ENCODE assay signal across 8 cellular contexts in genomic region chr5:87268970-87269377, GRCh38. TPM values are rescaled to one million over a fixed set of nuclear protein-coding genes. Genes with fewer than 3 reads are reported as not detected.
A peak's percentile ranks its signal among the peaks of the same experiment; 100 is the strongest.
DNase-seq lines count a peak whose midpoint lies in the region; ATAC-seq, FAIRE-seq and TF ChIP-seq lines count a peak whose summit lies in the region.

No MANE protein-coding gene starts in this region.

- CTCF ChIA-PET in K562 (lab: Yijun Ruan, JAX; ENCODE audit: low intra/inter-chr PET ratio), result no interaction called here

- H2AFZ ChIP-seq in K562 (ENCODE audit: low read depth, low read length), result peak overlapping the region; percentile 94

- intact Hi-C loops in cardiac septum (cut with DNase I) (loop anchor here (5.0 kb wide), 1 partner anchor 652 kb away; the partner anchor contains the start of gene COX7C), K562 (cut with micrococcal nuclease) (loop anchor here (10.0 kb wide), 2 partner anchors 126 to 154 kb away; no protein-coding TSS in a partner anchor)

- WGBS in K562 (ENCODE audit: insufficient coverage, low coverage, missing lambda C conversion rate), result 3% methylated on average over 4 of the region's 4 CpGs
- 8 to 16% methylated on average over 4 of the region's 4 CpGs for WGBS in lung, 2 donors
- WGBS in upper lobe of left lung, 2 donors, result 3 to 5% methylated on average over 4 of the region's 4 CpGs

- H3K27me3 ChIP-seq in cardiac muscle cell (no peaks in the 10 kb centered on the region), K562 (ENCODE audit: control insufficient read depth in 2 of 2, insufficient read depth in 2 of 2, low read length in 2 of 2) (no peaks in the 10 kb centered on the region), lung (ENCODE audit: control insufficient read depth, insufficient read depth) (no peaks in the 10 kb centered on the region), upper lobe of left lung (no peaks in the 10 kb centered on the region)

- H3K9me3 ChIP-seq in cardiac muscle cell (ENCODE audit: low read depth) (no peaks in the 10 kb centered on the region), K562 (replicated peaks; ENCODE audit: control insufficient read depth, insufficient read depth, low read depth, low read length) (no peaks in the 10 kb centered on the region), lung (ENCODE audit: control insufficient read depth in 2 of 2, insufficient read depth in 1 of 2, low read length in 1 of 2) (no peaks in the 10 kb centered on the region), upper lobe of left lung (no peaks in the 10 kb centered on the region)

- POLR2A ChIA-PET in K562 (lab: Yijun Ruan, JAX), result interaction anchor here (0.9 to 1.5 kb wide), 6 partner anchors 9 to 58 kb away, joined by 3 to 4 read pairs (median 3); no protein-coding TSS in a partner anchor

- no peaks in the 10 kb centered on the region for H3K36me3 ChIP-seq in cardiac muscle cell
- peaks cover 2% of the 10 kb centered on the region; the same call in 2 of the 3 replicates for H3K36me3 ChIP-seq in K562 (ENCODE audit: control insufficient read depth, insufficient read depth, low read length)
- no peaks in the 10 kb centered on the region for H3K36me3 ChIP-seq in lung (ENCODE audit: control insufficient read depth in 2 of 2, insufficient read depth in 2 of 2, low read length in 2 of 2)
- H3K36me3 ChIP-seq in upper lobe of left lung, result no peaks in the 10 kb centered on the region

- H3K4me3 ChIP-seq in cardiac muscle cell, result peak overlapping the region; percentile 82
- peak overlapping the region; percentile 87 for H3K4me3 ChIP-seq in K562
- H3K4me3 ChIP-seq in lung, result peak overlapping the region; percentile 89
- peak overlapping the region; percentile 68 to 98 (median 85) for H3K4me3 ChIP-seq in upper lobe of left lung

- peaks cover 9% of the 10 kb centered on the region for H3K4me1 ChIP-seq in cardiac muscle cell (ENCODE audit: low read depth)
- H3K4me1 ChIP-seq in K562 (replicated peaks in 1 of 2; ENCODE audit: control insufficient read depth in 2 of 2, insufficient read depth in 2 of 2, low read length in 2 of 2), result peaks cover 6 to 14% of the 10 kb centered on the region in 2 experiments; a peak in 2 of 5 replicates
- peaks cover 0 to 2% of the 10 kb centered on the region in 2 donors for H3K4me1 ChIP-seq in lung (ENCODE audit: control insufficient read depth in 2 of 2, insufficient read depth in 2 of 2, low read length in 2 of 2)
- H3K4me1 ChIP-seq in upper lobe of left lung, result peaks cover 14 to 36% (median 18%) of the 10 kb centered on the region in 4 donors

- FAIRE-seq in K562 (lab: Jason Lieb, UNC), result no peak

- no TSS peak for BruUV-seq in K562 (replicated peaks; lab: Mats Ljungman, UMichigan)

- H3K79me2 ChIP-seq in K562 (ENCODE audit: control insufficient read depth, insufficient read depth, low read length), result peaks cover 48% of the 10 kb centered on the region

- no peak for DNase-seq in cardiac muscle cell (ENCODE audit: low read depth in 1 of 2, low spot score in 1 of 2)
- no peak for DNase-seq in cardiac septum (ENCODE audit: low spot score)
- no peak for DNase-seq in K562 (ENCODE audit: extremely low read depth in 1 of 4, low spot score in 3 of 4)
- no peak for DNase-seq in lung (ENCODE audit: low spot score)
- no peak for DNase-seq in upper lobe of left lung
- no peak for DNase-seq in globus pallidus (ENCODE audit: low spot score)

- no peaks in the 10 kb centered on the region for H4K20me1 ChIP-seq in K562 (replicated peaks; ENCODE audit: control insufficient read depth, insufficient read depth, low read length)

- TF ChIP-seq CTCF in cardiac muscle cell (IDR thresholded peaks at IDR 0.05; ENCODE audit: low read depth, low read length), result no peak
- TF ChIP-seq CTCF in K562 (IDR thresholded peaks at IDR 0.05 in 2 of 3, conservative IDR thresholded peaks at IDR 0.05 in 1 of 3; ENCODE audit: insufficient read depth in 2 of 3, low read depth in 1 of 3, low read length in 3 of 3), result no peak
- TF ChIP-seq CTCF in lung (IDR thresholded peaks at IDR 0.05; ENCODE audit: control extremely low read depth, extremely low read depth), result no peak
- TF ChIP-seq CTCF in upper lobe of left lung (IDR thresholded peaks at IDR 0.05), result no peak

- H3K27ac ChIP-seq in cardiac muscle cell (peak overlapping the region; percentile 84), K562 (ENCODE audit: extremely low read depth, low read depth, low read length) (peak overlapping the region; percentile 88; the same call in 2 of the 3 replicates), lung (ENCODE audit: low read depth in 1 of 2, low read length in 1 of 2) (peak overlapping the region; percentile 92 to 98), upper lobe of left lung (peak overlapping the region; percentile 79 to 98 (median 94))

- no peak for ATAC-seq in K562
- ATAC-seq in lung (ENCODE audit: insufficient read depth, low FRiP score), result no peak
- no peak for ATAC-seq in upper lobe of left lung (ENCODE audit: low FRiP score in 2 of 2)
- no peak for ATAC-seq in HG03342 (IDR thresholded peaks at IDR 0.05; ENCODE audit: unreplicated experiment)
- ATAC-seq in HG02981 (IDR thresholded peaks at IDR 0.05; ENCODE audit: unreplicated experiment), result no peak

- TF ChIP-seq EP300 in K562 (IDR thresholded peaks at IDR 0.05; ENCODE audit: low read length) (no peak), upper lobe of left lung (IDR thresholded peaks at IDR 0.05) (no peak)

- in situ Hi-C loops in K562 (cut with MboI), result no loop called here

- no peaks in the 10 kb centered on the region for H3K9me1 ChIP-seq in K562 (ENCODE audit: control insufficient read depth, insufficient read depth, low read length)

- peak overlapping the region; percentile 97 for H3K4me2 ChIP-seq in K562 (ENCODE audit: insufficient read depth, low read length)

- no peak for TF ChIP-seq RAD21 in K562 (CRISPR knock-in tag; conservative IDR thresholded peaks at IDR 0.05 in 1 of 2, IDR thresholded peaks at IDR 0.05 in 1 of 2)

- TF ChIP-seq POLR2A in K562 (conservative IDR thresholded peaks at IDR 0.05) (no peak), upper lobe of left lung (IDR thresholded peaks at IDR 0.05) (no peak)

- H3K9ac ChIP-seq in K562 (ENCODE audit: insufficient read depth in 1 of 2, low read depth in 2 of 2, low read length in 2 of 2), result peak overlapping the region; percentile 74 to 97

TF ChIP-seq in K562, 482 proteins besides CTCF, POLR2A, EP300 and RAD21 (continues in another document):
- no peak for TF ChIP-seq SMAD4 (CRISPR knock-in tag; conservative IDR thresholded peaks at IDR 0.05)
- no peak for TF ChIP-seq ZNF586 (CRISPR knock-in tag; conservative IDR thresholded peaks at IDR 0.05)
- no peak for TF ChIP-seq TEAD4 (IDR thresholded peaks at IDR 0.05; ENCODE audit: low read length)
- TF ChIP-seq TEAD4 (CRISPR knock-in tag; IDR thresholded peaks at IDR 0.05; ENCODE audit: borderline replicate concordance), result no peak
- TF ChIP-seq ATF6 (CRISPR knock-in tag; IDR thresholded peaks at IDR 0.05), result no peak
- TF ChIP-seq ZNF707 (CRISPR knock-in tag; conservative IDR thresholded peaks at IDR 0.05), result no peak
- no peak for TF ChIP-seq HSF4 (CRISPR knock-in tag; IDR thresholded peaks at IDR 0.05; ENCODE audit: borderline replicate concordance)
- TF ChIP-seq MXI1 (IDR thresholded peaks at IDR 0.05; ENCODE audit: low read depth, low read length), result no peak

RNA-seq across cellular contexts. Expression of gene RASA1, which starts 1.3 kb away (rescaled TPM):
- total RNA-seq in cardiac muscle cell, result 18.0 and 27.0 TPM in 2 replicates
- 16.1 and 22.2 TPM in 2 replicates for polyA plus RNA-seq in cardiac muscle cell
- 19.2 TPM for total RNA-seq in cardiac septum
- total RNA-seq in K562 (2011; cell fraction: chromatin; rRNA removed; ENCODE audit: low replicate concordance), result 7.5 and 23.7 TPM in 2 replicates
- total RNA-seq in K562 (2011; cell fraction: nucleolus; rRNA removed), result 6.0 and 7.6 TPM in 2 replicates
- 9.5 and 11.1 TPM in 2 replicates for total RNA-seq in K562 (2011; cell fraction: nucleoplasm; rRNA removed)
- total RNA-seq in K562 (2014; rRNA removed), result 7.7 and 9.3 TPM in 2 replicates
- total RNA-seq in K562 (2014; rRNA removed; fragmentation: Illumina TruSeq; extraction: Trizol), result 7.2 and 9.1 TPM in 2 replicates
- 8.2 and 9.2 TPM in 2 replicates for total RNA-seq in K562 (2015; rRNA removed; fragmentation: Illumina TruSeq; extraction: Trizol)
- total RNA-seq in K562 (2021), result 9.1 and 11.4 TPM in 2 replicates
- 14.6 and 17.3 TPM in 2 replicates for polyA plus RNA-seq in K562 (2011; rRNA removed)
- polyA plus RNA-seq in K562 (2011; cell fraction: cytosol; rRNA removed), result 4.8 and 7.7 TPM in 2 replicates
- polyA plus RNA-seq in K562 (2011; cell fraction: nucleus; rRNA removed), result 14.0 and 22.1 TPM in 2 replicates
- polyA plus RNA-seq in K562 (2012), result 9.5 and 11.5 TPM in 2 replicates
- 9.4 and 10.6 TPM in 2 replicates for polyA plus RNA-seq in K562 (2014; fragmentation: Illumina TruSeq; extraction: Trizol)
- 1 to 10 TPM; 3.2 to 4.5 TPM for polyA plus RNA-seq in K562 (2014; fragmentation: Nextera tagmentation; extraction: Ambion mirVana)
- 9.8 TPM in 2 replicates for polyA plus RNA-seq in K562 (2014; rRNA removed)
- polyA minus RNA-seq in K562 (2011; rRNA and poly(A)+ RNA removed), result 19.2 and 21.8 TPM in 2 replicates
- polyA minus RNA-seq in K562 (2011; cell fraction: cytosol; rRNA and poly(A)+ RNA removed), result 5.3 and 5.4 TPM in 2 replicates
- 19.9 and 25.1 TPM in 2 replicates for polyA minus RNA-seq in K562 (2011; cell fraction: nucleus; rRNA and poly(A)+ RNA removed)
- total RNA-seq in lung, result 10 to 100 TPM; 27.4 to 54.0 TPM
- 10 to 100 TPM in 1 of 2 donors, 1 to 10 TPM in 1; 8.3 to 13.9 TPM for polyA plus RNA-seq in lung
- 10 to 100 TPM; 29.2 to 43.9 (median 30.9) TPM for total RNA-seq in upper lobe of left lung
